Comparison of ENCODE assay signal across 8 cellular contexts in genomic region chr2:240437861-240438809, GRCh38. TPM values are rescaled to one million over a fixed set of nuclear protein-coding genes. Genes with fewer than 3 reads are reported as not detected.
DNase-seq lines count a peak whose midpoint lies in the region.

No MANE protein-coding gene starts in this region.

- no peak overlapping the region for H3K27ac Mint-ChIP-seq in activated CD4-positive, alpha-beta memory T cell treated with anti-CD3 and anti-CD28 coated beads, Interleukin-2, amount 10 ng/mL, durations not matched to agents 7 days and 5 days

- no peak overlapping the region for H2AK5ac ChIP-seq in mesenchymal stem cell (ENCODE audit: low read length, severe bottlenecking)

- CTCF ChIA-PET in activated CD4-positive, alpha-beta memory T cell treated with anti-CD3 and anti-CD28 coated beads, Interleukin-2, amount 10 ng/mL, durations not matched to agents 7 days and 5 days (lab: Charles Lee): interaction anchor here (0.7 to 0.8 kb wide), 2 partner anchors 77 to 288 kb away, joined by 3 read pairs; no protein-coding TSS in a partner anchor

- H3K79me1 ChIP-seq in mesenchymal stem cell (replicated peaks; ENCODE audit: low read length, poor library complexity, severe bottlenecking): peaks cover 51% of the 10 kb centered on the region

- H3K4me1 Mint-ChIP-seq in activated CD4-positive, alpha-beta memory T cell treated with anti-CD3 and anti-CD28 coated beads, Interleukin-2, amount 10 ng/mL, durations not matched to agents 7 days and 5 days: peaks cover 12% of the 10 kb centered on the region

- no peak overlapping the region for H2BK5ac ChIP-seq in mesenchymal stem cell (ENCODE audit: low read depth, low read length, poor library complexity, severe bottlenecking)

- H3K36me3 ChIP-seq in effector memory CD4-positive, alpha-beta T cell (ENCODE audit: control insufficient read depth, insufficient read depth, low read length): no peaks in the 10 kb centered on the region
- peaks cover 0 to 24% of the 10 kb centered on the region in 2 experiments for H3K36me3 ChIP-seq in mesenchymal stem cell (ENCODE audit: control insufficient read depth in 1 of 2, insufficient read depth in 2 of 2, low read depth in 1 of 2, low read length in 2 of 2)

- H3K4me1 ChIP-seq in effector memory CD4-positive, alpha-beta T cell (ENCODE audit: control insufficient read depth, insufficient read depth, low read length, poor library complexity, severe bottlenecking): peaks cover 13% of the 10 kb centered on the region
- H3K4me1 ChIP-seq in mesenchymal stem cell (ENCODE audit: control insufficient read depth, insufficient read depth, low read depth, low read length): peaks cover 37% of the 10 kb centered on the region

- 30% methylated on average over 22 of the region's 24 CpGs for WGBS in mesenchymal stem cell

- H4K91ac ChIP-seq in mesenchymal stem cell (ENCODE audit: low read length): no peak overlapping the region

- peaks cover 15% of the 10 kb centered on the region for H3K27me3 Mint-ChIP-seq in activated CD4-positive, alpha-beta memory T cell treated with anti-CD3 and anti-CD28 coated beads, Interleukin-2, amount 10 ng/mL, durations not matched to agents 7 days and 5 days

- no peak overlapping the region for H2BK120ac ChIP-seq in mesenchymal stem cell (ENCODE audit: low read depth, low read length)

- no peak overlapping the region for H3K4me2 ChIP-seq in mesenchymal stem cell (ENCODE audit: low read length, poor library complexity, severe bottlenecking)

- H2BK12ac ChIP-seq in mesenchymal stem cell (ENCODE audit: low read length in 2 of 2): peak overlapping the region in 1 of 2 experiments; percentile 47

- no peak overlapping the region for H2AFZ ChIP-seq in mesenchymal stem cell (ENCODE audit: low read depth, low read length)

- no peak overlapping the region for H3K4me3 ChIP-seq in effector memory CD4-positive, alpha-beta T cell (ENCODE audit: insufficient read depth, low read depth, low read length, poor library complexity, severe bottlenecking)
- peak overlapping the region in 1 of 2 experiments; percentile 79 for H3K4me3 ChIP-seq in mesenchymal stem cell (ENCODE audit: insufficient read depth in 1 of 2, low read depth in 1 of 2, low read length in 2 of 2)

- peak overlapping the region in 1 of 2 experiments; percentile 35 for H3K14ac ChIP-seq in mesenchymal stem cell (ENCODE audit: low read length in 2 of 2)

- H3K36me3 Mint-ChIP-seq in activated CD4-positive, alpha-beta memory T cell treated with anti-CD3 and anti-CD28 coated beads, Interleukin-2, amount 10 ng/mL, durations not matched to agents 7 days and 5 days (ENCODE audit: low read depth): no peaks in the 10 kb centered on the region

- no peak overlapping the region for H3K4ac ChIP-seq in mesenchymal stem cell (ENCODE audit: low read depth in 1 of 2, low read length in 2 of 2)

- peaks cover 13% of the 10 kb centered on the region for H3K27me3 ChIP-seq in effector memory CD4-positive, alpha-beta T cell (replicated peaks; ENCODE audit: control insufficient read depth, insufficient read depth, low read length, poor library complexity, severe bottlenecking)
- H3K27me3 ChIP-seq in mesenchymal stem cell (ENCODE audit: control insufficient read depth in 1 of 2, insufficient read depth in 1 of 2, low read length in 2 of 2): peaks cover 0 to 4% of the 10 kb centered on the region in 2 experiments

- peak overlapping the region; percentile 19 for H3K4me3 Mint-ChIP-seq in activated CD4-positive, alpha-beta memory T cell treated with anti-CD3 and anti-CD28 coated beads, Interleukin-2, amount 10 ng/mL, durations not matched to agents 7 days and 5 days

- H3K9me3 ChIP-seq in effector memory CD4-positive, alpha-beta T cell (ENCODE audit: control insufficient read depth, low read length): no peaks in the 10 kb centered on the region
- no peaks in the 10 kb centered on the region for H3K9me3 ChIP-seq in mesenchymal stem cell (ENCODE audit: control insufficient read depth, low read length)

- no peak overlapping the region for H3K27ac ChIP-seq in effector memory CD4-positive, alpha-beta T cell (ENCODE audit: insufficient read depth, low read length, poor library complexity, severe bottlenecking)
- H3K27ac ChIP-seq in mesenchymal stem cell (ENCODE audit: low read length, poor library complexity, severe bottlenecking): no peak overlapping the region

- no peaks in the 10 kb centered on the region for H3K9me3 Mint-ChIP-seq in activated CD4-positive, alpha-beta memory T cell treated with anti-CD3 and anti-CD28 coated beads, Interleukin-2, amount 10 ng/mL, durations not matched to agents 7 days and 5 days

- no peak overlapping the region for H2BK15ac ChIP-seq in mesenchymal stem cell (ENCODE audit: low read depth, poor library complexity, severe bottlenecking)

- peak overlapping the region in 1 of 2 experiments; percentile 3 for H3K18ac ChIP-seq in mesenchymal stem cell (ENCODE audit: low read depth in 1 of 2, low read length in 2 of 2)

- H3K23ac ChIP-seq in mesenchymal stem cell (ENCODE audit: low read length in 2 of 2): no peak overlapping the region

- H4K8ac ChIP-seq in mesenchymal stem cell (ENCODE audit: low read length): no peak overlapping the region

- POLR2A ChIA-PET in activated CD4-positive, alpha-beta memory T cell treated with anti-CD3 and anti-CD28 coated beads, Interleukin-2, amount 10 ng/mL, durations not matched to agents 7 days and 5 days (lab: Charles Lee): no interaction called here

- peak; percentile 44 to 50 for DNase-seq in SHP77 (lab: John Stamatoyannopoulos, UW)
- DNase-seq in SHP77 treated with DMSO at 0.1 percent for 48 hours (lab: John Stamatoyannopoulos, UW): no peak
- DNase-seq in NCI-H2227 (lab: John Stamatoyannopoulos, UW; ENCODE audit: unreplicated experiment): peak; percentile 75
- DNase-seq in activated CD4-positive, alpha-beta memory T cell treated with anti-CD3 and anti-CD28 coated beads, Interleukin-2, amount 10 ng/mL, durations not matched to agents 7 days and 5 days: peak; percentile 71
- DNase-seq in effector memory CD4-positive, alpha-beta T cell: peak; percentile 26 to 45 (median 29)
- peak; percentile 67 for DNase-seq in mesenchymal stem cell
- peak; percentile 44 to 52 for DNase-seq in stimulated activated CD8-positive, alpha-beta memory T cell treated with anti-CD3 and anti-CD28 coated beads, Interleukin-15, amount 100 ng/mL, for 48 hours (ENCODE audit: low read depth in 2 of 2)
- DNase-seq in HPDE6-E6E7 (ENCODE audit: extremely low spot score): no peak

- peak overlapping the region; percentile 81 for H3K9ac ChIP-seq in mesenchymal stem cell (ENCODE audit: low read length)

RNA-seq across cellular contexts. Expression of gene GPC1, which starts 2.7 kb away (rescaled TPM):
- total RNA-seq in activated CD4-positive, alpha-beta memory T cell treated with anti-CD3 and anti-CD28 coated beads, Interleukin-2, amount 10 ng/mL, durations not matched to agents 7 days and 5 days: 1 to 10 TPM; 5.8 to 7.9 TPM
- polyA plus RNA-seq in mesenchymal stem cell (2013, experiment 1 of 2): 65.7 TPM
- 65.6 TPM for polyA plus RNA-seq in mesenchymal stem cell (2013, experiment 2 of 2)

Comparison
In these comparisons a context has a peak if more than half of its experiments do, and no peak if none do; other contexts are left out.
1. DNase-seq: peak in SHP77 (2 of 2), NCI-H2227 (single experiment), activated CD4-positive, alpha-beta memory T cell treated with anti-CD3 and anti-CD28 coated beads, Interleukin-2, amount 10 ng/mL, durations not matched to agents 7 days and 5 days (single experiment), effector memory CD4-positive, alpha-beta T cell (3 of 3), mesenchymal stem cell (single experiment) and stimulated activated CD8-positive, alpha-beta memory T cell treated with anti-CD3 and anti-CD28 coated beads, Interleukin-15, amount 100 ng/mL, for 48 hours (2 of 2); none in SHP77 treated with DMSO at 0.1 percent for 48 hours (single experiment) and HPDE6-E6E7 (single experiment).